19 cellular contexts compared by ENCODE assay signal in genomic region chr20:47397652-47398301, GRCh38. TPM values are rescaled to one million over a fixed set of nuclear protein-coding genes. Genes with fewer than 3 reads are reported as not detected.
A peak's percentile ranks its signal among the peaks of the same experiment; 100 is the strongest.
DNase-seq lines count a peak whose midpoint lies in the region; ATAC-seq, FAIRE-seq and TF ChIP-seq lines count a peak whose summit lies in the region.
"Had no signal": no experiment of that assay in that cellular context is flagged by ENCODE, and none has a peak within 500 bp of the region (broad histone marks: within the 10 kb centered on the region; RNA-seq: fewer than 3 reads in every experiment).

No MANE protein-coding gene starts in this region.

- intact Hi-C loops in HepG2 (cut with micrococcal nuclease; ENCODE audit: unreplicated experiment) (loop anchor here (10.0 kb wide), 1 partner anchor 57 kb away; no protein-coding TSS in a partner anchor), right lobe of liver (cut with DNase I) (no loop called here), body of pancreas (cut with DNase I) (no loop called here), upper lobe of right lung (cut with DNase I) (no loop called here)

- no peaks in the 10 kb centered on the region for H3K79me2 ChIP-seq in HepG2 (ENCODE audit: insufficient read depth, low read length)

- no peak for TF ChIP-seq RAD21 in HepG2 (CRISPR knock-in tag; IDR thresholded peaks at IDR 0.05)

- no TSS peak for BruUV-seq in HepG2 (replicated peaks; lab: Mats Ljungman, UMichigan)

- H3K9me3 ChIP-seq in HepG2 (ENCODE audit: low read length): no peaks in the 10 kb centered on the region
- no peaks in the 10 kb centered on the region for H3K9me3 ChIP-seq in right lobe of liver
- H3K9me3 ChIP-seq in body of pancreas: no peaks in the 10 kb centered on the region
- no peaks in the 10 kb centered on the region for H3K9me3 ChIP-seq in upper lobe of right lung
- H3K9me3 ChIP-seq: ascending aorta had no signal

- H4K20me1 ChIP-seq in HepG2 (ENCODE audit: insufficient read depth, low read length): no peaks in the 10 kb centered on the region

- CTCF ChIA-PET in HepG2 (lab: Yijun Ruan, JAX; ENCODE audit: low intra/inter-chr PET ratio, low total read pairs): no interaction called here

- WGBS in HepG2 (ENCODE audit: low lambda C conversion rate): 92% methylated on average over 9 of the region's 9 CpGs
- 74% methylated on average over 5 of the region's 9 CpGs for WGBS in right lobe of liver (ENCODE audit: insufficient coverage, low coverage, low lambda C conversion rate, missing lambda C conversion rate)
- 18 to 40% methylated on average over 9 of the region's 9 CpGs for WGBS in body of pancreas, 2 donors

- no peak overlapping the region for H2AFZ ChIP-seq in HepG2 (ENCODE audit: low read length)

- TF ChIP-seq CTCF in HepG2 (CRISPR knock-in tag; IDR thresholded peaks at IDR 0.05) (no peak), right lobe of liver (IDR thresholded peaks at IDR 0.05) (no peak), body of pancreas (IDR thresholded peaks at IDR 0.05) (no peak), upper lobe of right lung (IDR thresholded peaks at IDR 0.05) (no peak), glutamatergic neuron (IDR thresholded peaks at IDR 0.05; ENCODE audit: partially characterized antibody, unreplicated experiment) (no peak)

- H3K27me3 ChIP-seq in HepG2 (ENCODE audit: control insufficient read depth in 1 of 2, insufficient read depth in 2 of 2, low read length in 2 of 2): no peaks in the 10 kb centered on the region
- no peaks in the 10 kb centered on the region for H3K27me3 ChIP-seq in right lobe of liver
- no peaks in the 10 kb centered on the region for H3K27me3 ChIP-seq in body of pancreas
- H3K27me3 ChIP-seq in upper lobe of right lung: no peaks in the 10 kb centered on the region
- H3K27me3 ChIP-seq: ascending aorta had no signal

- H3K27me3 Mint-ChIP-seq in glutamatergic neuron (ENCODE audit: unreplicated experiment): no peaks in the 10 kb centered on the region

- H3K4me3 Mint-ChIP-seq in glutamatergic neuron (ENCODE audit: unreplicated experiment): no peak overlapping the region
- H3K4me3 Mint-ChIP-seq: nephron had no signal

- H3K9ac ChIP-seq in HepG2 (ENCODE audit: insufficient read depth, low read depth, low read length): no peak overlapping the region

- no peak overlapping the region for H3K4me3 ChIP-seq in HepG2 (replicated peaks in 1 of 3; ENCODE audit: insufficient read depth in 1 of 3, low read depth in 2 of 3, low read length in 3 of 3)
- H3K4me3 ChIP-seq in right lobe of liver: no peak overlapping the region
- no peak overlapping the region for H3K4me3 ChIP-seq in body of pancreas
- H3K4me3 ChIP-seq in upper lobe of right lung: no peak overlapping the region
- H3K4me3 ChIP-seq: ascending aorta, lung had no signal

- H3K27ac ChIP-seq in HepG2 (ENCODE audit: extremely low read length, insufficient read depth, low read length): peak overlapping the region; percentile 41
- H3K27ac ChIP-seq in right lobe of liver: no peak overlapping the region
- H3K27ac ChIP-seq in body of pancreas: peak overlapping the region; percentile 40 to 77 (median 74)
- H3K27ac ChIP-seq in upper lobe of right lung: no peak overlapping the region
- H3K27ac ChIP-seq: VCaP had no signal

- H3K4me1 ChIP-seq in HepG2 (ENCODE audit: insufficient read depth, low read length) (peaks cover 34% of the 10 kb centered on the region), right lobe of liver (no peaks in the 10 kb centered on the region), body of pancreas (peaks cover 44% of the 10 kb centered on the region), upper lobe of right lung (no peaks in the 10 kb centered on the region)

- no peak for ATAC-seq in HepG2
- no peak for ATAC-seq in right lobe of liver
- peak; percentile 33 for ATAC-seq in body of pancreas
- ATAC-seq in upper lobe of right lung: peak; percentile 43
- ATAC-seq: Panc1, SK-N-SH treated with all-trans-retinoic acid at 6 μM for 48 hours had no signal

- TF ChIP-seq POLR2A in HepG2 (IDR thresholded peaks at IDR 0.05; ENCODE audit: insufficient read depth in 1 of 2, low read depth in 2 of 2, low read length in 2 of 2): no peak
- TF ChIP-seq POLR2A in right lobe of liver (IDR thresholded peaks at IDR 0.05): no peak
- TF ChIP-seq POLR2A in body of pancreas (IDR thresholded peaks at IDR 0.05): no peak

- H3K4me2 ChIP-seq in HepG2 (ENCODE audit: low read depth, low read length): no peak overlapping the region

- DNase-seq in HepG2 (ENCODE audit: low spot score): no peak
- no peak for DNase-seq in right lobe of liver
- DNase-seq in NCI-H2107 treated with DMSO at 0.1 percent for 48 hours (lab: John Stamatoyannopoulos, UW; ENCODE audit: unreplicated experiment): peak; percentile 62
- peak in 2 of 4 donors; percentile 29 to 51 for DNase-seq in body of pancreas
- DNase-seq in upper lobe of right lung: no peak
- no peak for DNase-seq in GM19239 (ENCODE audit: insufficient read length, low spot score)
- no peak for DNase-seq in T-helper 9 cell
- DNase-seq in glutamatergic neuron: no peak
- DNase-seq: activated gamma-delta T cell; foreskin melanocyte; stimulated activated CD4-positive, alpha-beta T cell treated with anti-CD3 and anti-CD28 coated beads, Interleukin-2, amount 100 ng/mL, for 24 hours had no signal

- no peaks in the 10 kb centered on the region for H3K36me3 ChIP-seq in HepG2 (replicated peaks in 1 of 2; ENCODE audit: control insufficient read depth in 1 of 2, insufficient read depth in 2 of 2, low read length in 2 of 2)
- H3K36me3 ChIP-seq in right lobe of liver: no peaks in the 10 kb centered on the region
- no peaks in the 10 kb centered on the region for H3K36me3 ChIP-seq in body of pancreas (replicated peaks in 1 of 2; ENCODE audit: insufficient read depth in 1 of 2, low read depth in 2 of 2)
- no peaks in the 10 kb centered on the region for H3K36me3 ChIP-seq in upper lobe of right lung
- H3K36me3 ChIP-seq: ascending aorta had no signal

- H3K36me3 Mint-ChIP-seq in glutamatergic neuron (ENCODE audit: unreplicated experiment): no peaks in the 10 kb centered on the region

- in situ Hi-C loops in HepG2 (cut with HindIII; ENCODE audit: extremely low pct_ligation_motif_present, low pct_unique_long_range_greater_than_20kb): loop anchor here (25.0 kb wide), 1 partner anchor 635 kb away; no protein-coding TSS in a partner anchor

- H3K4me1 Mint-ChIP-seq in glutamatergic neuron (ENCODE audit: low read depth, unreplicated experiment): no peaks in the 10 kb centered on the region

- no peaks in the 10 kb centered on the region for H3K9me3 Mint-ChIP-seq in glutamatergic neuron (ENCODE audit: unreplicated experiment)
- H3K9me3 Mint-ChIP-seq: nephron had no signal

- no peak overlapping the region for H3K27ac Mint-ChIP-seq in glutamatergic neuron (ENCODE audit: unreplicated experiment)
- H3K27ac Mint-ChIP-seq: nephron had no signal

- TF ChIP-seq EP300 in HepG2 (IDR thresholded peaks at IDR 0.05; ENCODE audit: low read depth in 2 of 2, low read length in 2 of 2) (no peak), HepG2 (CRISPR knock-in tag; IDR thresholded peaks at IDR 0.05; ENCODE audit: borderline replicate concordance) (no peak)

- FAIRE-seq in HepG2 (lab: Jason Lieb, UNC) (no peak), GM19239 (lab: Jason Lieb, UNC) (no peak)
- FAIRE-seq: colon, D721Med had no signal

- POLR2A ChIA-PET in HepG2 (lab: Yijun Ruan, JAX): interaction anchor here (1.2 to 3.6 kb wide), 5 partner anchors 13 to 105 kb away, joined by 3 to 28 read pairs (median 5); partner anchors contain the start of genes NCOA3 and ZMYND8

TF ChIP-seq in HepG2, 621 proteins besides CTCF, POLR2A, EP300 and RAD21 (continues in another document):
- TF ChIP-seq ZNF530 (CRISPR knock-in tag; IDR thresholded peaks at IDR 0.05; ENCODE audit: low read depth): no peak
- TF ChIP-seq RFX3 (CRISPR knock-in tag; IDR thresholded peaks at IDR 0.05): no peak
- TF ChIP-seq ZNF33A (CRISPR knock-in tag; IDR thresholded peaks at IDR 0.05; ENCODE audit: borderline replicate concordance): no peak
- TF ChIP-seq SMAD9 (CRISPR knock-in tag; IDR thresholded peaks at IDR 0.05): no peak
- TF ChIP-seq ZSCAN31 (CRISPR knock-in tag; IDR thresholded peaks at IDR 0.05; ENCODE audit: low read depth): no peak
- no peak for TF ChIP-seq ZNF451 (CRISPR knock-in tag; IDR thresholded peaks at IDR 0.05)
- no peak for TF ChIP-seq ETV6 (CRISPR knock-in tag; conservative IDR thresholded peaks at IDR 0.05)
- TF ChIP-seq ZNF496 (CRISPR knock-in tag; IDR thresholded peaks at IDR 0.05; ENCODE audit: insufficient replicate concordance): no peak
- no peak for TF ChIP-seq DMAP1 (CRISPR knock-in tag; IDR thresholded peaks at IDR 0.05)
- TF ChIP-seq ZNF180 (CRISPR knock-in tag; IDR thresholded peaks at IDR 0.05; ENCODE audit: borderline replicate concordance, low read depth): no peak
- TF ChIP-seq HCFC1 (IDR thresholded peaks at IDR 0.05; ENCODE audit: low read depth, low read length): no peak
- TF ChIP-seq ZNF256 (CRISPR knock-in tag; conservative IDR thresholded peaks at IDR 0.05): no peak

RNA-seq across cellular contexts. Expression of gene ZMYND8, which starts 41.3 kb away (rescaled TPM):
- total RNA-seq in HepG2 (2016; rRNA removed; fragmentation: Illumina TruSeq; extraction: Trizol): 53.9 and 71.9 TPM in 2 replicates
- total RNA-seq in HepG2 (2016; cell fraction: cytosol; rRNA removed; fragmentation: Illumina TruSeq; extraction: Trizol; ENCODE audit: low read depth): 45.3 and 50.7 TPM in 2 replicates
- 54.7 and 64.5 TPM in 2 replicates for total RNA-seq in HepG2 (2016; cell fraction: insoluble cytoplasmic fraction; rRNA removed; fragmentation: Illumina TruSeq; extraction: Trizol)
- total RNA-seq in HepG2 (2016; cell fraction: membrane; rRNA removed; fragmentation: Illumina TruSeq; extraction: Trizol): 30.6 and 34.0 TPM in 2 replicates
- total RNA-seq in HepG2 (2016; cell fraction: nucleus; rRNA removed; fragmentation: Illumina TruSeq; extraction: Trizol): 90.9 and 106 TPM in 2 replicates
- polyA plus RNA-seq in HepG2 (2011; rRNA removed): 81.4 and 84.7 TPM in 2 replicates
- polyA plus RNA-seq in HepG2 (2011; cell fraction: cytosol; rRNA removed): 41.2 and 45.2 TPM in 2 replicates
- polyA plus RNA-seq in HepG2 (2011; cell fraction: nucleus; rRNA removed): 139 and 149 TPM in 2 replicates
- polyA plus RNA-seq in HepG2 (2012): 50.4 and 60.2 TPM in 2 replicates
- 1.9 and 2.5 TPM in 2 replicates for polyA plus RNA-seq in HepG2 (2016; cell fraction: cytosol; fragmentation: Illumina TruSeq; extraction: Trizol; ENCODE audit: low read depth)
- polyA plus RNA-seq in HepG2 (2016; cell fraction: insoluble cytoplasmic fraction; fragmentation: Illumina TruSeq; extraction: Trizol; ENCODE audit: low read depth): 42.7 and 55.7 TPM in 2 replicates
- polyA plus RNA-seq in HepG2 (2016; cell fraction: membrane; fragmentation: Illumina TruSeq; extraction: Trizol; ENCODE audit: low read depth): 7.9 and 9.1 TPM in 2 replicates
- polyA plus RNA-seq in HepG2 (2016; cell fraction: nucleus; fragmentation: Illumina TruSeq; extraction: Trizol; ENCODE audit: insufficient read depth, low read depth): 103 and 106 TPM in 2 replicates
- 14.1 and 79.4 TPM in 2 replicates for polyA minus RNA-seq in HepG2 (2011; rRNA and poly(A)+ RNA removed; ENCODE audit: low replicate concordance)
- polyA minus RNA-seq in HepG2 (2011; cell fraction: cytosol; rRNA and poly(A)+ RNA removed): 66.7 and 69.5 TPM in 2 replicates
- polyA minus RNA-seq in HepG2 (2011; cell fraction: nucleus; rRNA and poly(A)+ RNA removed): 190 and 220 TPM in 2 replicates
- total RNA-seq in right lobe of liver: 10 to 100 TPM in 5 of 6 experiments, 1 to 10 TPM in 1; 7.8 to 25.7 (median 13.8) TPM
- total RNA-seq in body of pancreas: 10 to 100 TPM; 18.9 to 19.1 TPM
- 45.7 TPM for total RNA-seq in upper lobe of right lung
- 116 TPM for total RNA-seq in glutamatergic neuron (ENCODE audit: unreplicated experiment)

Comparison
In these comparisons a context has a peak if more than half of its experiments do, and no peak if none do; other contexts are left out.
1. H3K27ac ChIP-seq: peak in HepG2 (single experiment) and body of pancreas (4 of 4); none in right lobe of liver (0 of 3) and upper lobe of right lung (single experiment).
2. ATAC-seq: peak in body of pancreas (single experiment) and upper lobe of right lung (single experiment); none in HepG2 (single experiment) and right lobe of liver (0 of 4).